Comparison of ENCODE assay signal across 20 cellular contexts in the genomic region with DNA sequence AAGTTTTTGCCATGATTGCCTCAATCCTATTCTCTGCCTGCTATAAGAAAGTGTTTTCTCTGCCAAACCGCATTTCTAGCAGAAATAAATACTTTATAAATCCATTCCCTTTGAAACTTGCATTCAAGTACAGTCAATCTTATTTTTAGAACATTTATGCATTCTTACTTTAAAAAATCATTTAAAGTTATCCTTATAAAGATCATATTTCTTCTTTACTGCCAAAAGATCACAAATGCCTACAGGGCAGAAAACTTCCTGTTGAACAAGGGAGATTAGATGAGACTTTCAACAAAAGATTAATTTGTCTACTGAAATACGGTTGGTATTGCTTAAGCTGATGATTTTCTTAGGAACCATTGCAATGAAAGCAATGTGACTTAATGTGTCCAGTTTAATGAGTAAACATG.
DNase-seq lines count a peak whose midpoint lies in the region; ATAC-seq and TF ChIP-seq lines count a peak whose summit lies in the region.
"Had no signal": no experiment of that assay in that cellular context is flagged by ENCODE, and none has a peak within 500 bp of the region (broad histone marks: within the 10 kb centered on the region; RNA-seq: fewer than 3 reads in every experiment).

No MANE protein-coding gene starts in this region.

- H3K27me3 Mint-ChIP-seq in mesothelial cell of epicardium (ENCODE audit: low read depth): no peaks in the 10 kb centered on the region
- H3K27me3 Mint-ChIP-seq: activated CD4-positive, alpha-beta T cell treated with anti-CD3 and anti-CD28 coated beads, Interleukin-2, amount 10 ng/mL, durations not matched to agents 24 days and 14 days; brain had no signal

- no peak overlapping the region for H3K4me3 ChIP-seq in AG10803 (ENCODE audit: low read length)
- H3K4me3 ChIP-seq: esophagus muscularis mucosa, K562, uterus had no signal

- ATAC-seq in GM21423 (IDR thresholded peaks at IDR 0.05; ENCODE audit: unreplicated experiment) (no peak), GM18861 (IDR thresholded peaks at IDR 0.05; ENCODE audit: unreplicated experiment) (no peak)
- ATAC-seq: K562, left cardiac atrium had no signal

- H3K4me3 Mint-ChIP-seq in mesothelial cell of epicardium: no peak overlapping the region
- H3K4me3 Mint-ChIP-seq: activated CD4-positive, alpha-beta T cell treated with anti-CD3 and anti-CD28 coated beads, Interleukin-2, amount 10 ng/mL, durations not matched to agents 24 days and 14 days; brain had no signal

- no peaks in the 10 kb centered on the region for H3K36me3 Mint-ChIP-seq in mesothelial cell of epicardium
- H3K36me3 Mint-ChIP-seq: brain had no signal

- peaks cover 54% of the 10 kb centered on the region for H3K4me1 Mint-ChIP-seq in mesothelial cell of epicardium
- H3K4me1 Mint-ChIP-seq: activated CD4-positive, alpha-beta T cell treated with anti-CD3 and anti-CD28 coated beads, Interleukin-2, amount 10 ng/mL, durations not matched to agents 24 days and 14 days had no signal

- H3K9me3 Mint-ChIP-seq in mesothelial cell of epicardium: no peaks in the 10 kb centered on the region
- H3K9me3 Mint-ChIP-seq: activated CD4-positive, alpha-beta T cell treated with anti-CD3 and anti-CD28 coated beads, Interleukin-2, amount 10 ng/mL, durations not matched to agents 24 days and 14 days; brain had no signal

- peak overlapping the region; percentile 80 for H3K27ac Mint-ChIP-seq in mesothelial cell of epicardium
- H3K27ac Mint-ChIP-seq: activated CD4-positive, alpha-beta T cell treated with anti-CD3 and anti-CD28 coated beads, Interleukin-2, amount 10 ng/mL, durations not matched to agents 24 days and 14 days had no signal

- peak; percentile 72 for DNase-seq in AG10803 (ENCODE audit: low read depth)
- peak; percentile 49 for DNase-seq in NCI-H226
- DNase-seq in dedifferentiated amniotic fluid mesenchymal stem cell (ENCODE audit: extremely low spot score): peak; percentile 76
- no peak for DNase-seq in mesothelial cell of epicardium (ENCODE audit: low spot score in 2 of 2, unreplicated experiment in 2 of 2)
- no peak for DNase-seq in NCI-H1092 treated with DMSO at 0.1 percent for 48 hours (lab: John Stamatoyannopoulos, UW)
- no peak for DNase-seq in DMS153 (lab: John Stamatoyannopoulos, UW)
- DNase-seq: activated CD4-positive, alpha-beta T cell treated with anti-CD3 and anti-CD28 coated beads, Interleukin-2, amount 10 ng/mL, durations not matched to agents 24 days and 14 days; activated naive CD4-positive, alpha-beta T cell treated with anti-CD3 and anti-CD28 coated beads, Interleukin-2, amount 50 U/mL, for 16 hours; GDM1; left cardiac atrium; NCI-H1105; nucleus accumbens; stimulated activated CD4-positive, alpha-beta T cell treated with anti-CD3 and anti-CD28 coated beads, Interleukin-4, amount 100 ng/mL, for 1 hour; substantia nigra; uterus had no signal

- TF ChIP-seq CTCF in AG10803 (conservative IDR thresholded peaks at IDR 0.05; ENCODE audit: low read length): no peak
- no peak for TF ChIP-seq CTCF in mesothelial cell of epicardium (IDR thresholded peaks at IDR 0.05; ENCODE audit: unreplicated experiment)

Comparison
In these comparisons a context has a peak if more than half of its experiments do, and no peak if none do; other contexts are left out.
1. DNase-seq: peak in AG10803 (single experiment), NCI-H226 (single experiment) and dedifferentiated amniotic fluid mesenchymal stem cell (single experiment); none in mesothelial cell of epicardium (0 of 2), NCI-H1092 treated with DMSO at 0.1 percent for 48 hours (single experiment) and DMS153 (single experiment).